ENCODE assay signal across 15 cellular contexts in genomic region chr14:65002586-65003210, GRCh38. TPM values are rescaled to one million over a fixed set of nuclear protein-coding genes. Genes with fewer than 3 reads are reported as not detected.
DNase-seq lines count a peak whose midpoint lies in the region; ATAC-seq, FAIRE-seq and TF ChIP-seq lines count a peak whose summit lies in the region.
"Had no signal": no experiment of that assay in that cellular context is flagged by ENCODE, and none has a peak within 500 bp of the region (broad histone marks: within the 10 kb centered on the region; RNA-seq: fewer than 3 reads in every experiment).

No MANE protein-coding gene starts in this region.

- no peak overlapping the region for H3K27ac ChIP-seq in CD8-positive, alpha-beta T cell (ENCODE audit: low read depth, low read length)
- H3K27ac ChIP-seq: pancreas, WERI-Rb-1 had no signal

- H3K4me1 ChIP-seq in CD8-positive, alpha-beta T cell (ENCODE audit: insufficient read depth, low read length), result no peaks in the 10 kb centered on the region
- H3K4me1 ChIP-seq in adipocyte (ENCODE audit: control insufficient read depth, insufficient read depth, low read length), result peaks cover 36% of the 10 kb centered on the region
- H3K4me1 ChIP-seq: pancreas had no signal

- H3K36me3 Mint-ChIP-seq in CD8-positive, alpha-beta T cell, result peaks cover 38% of the 10 kb centered on the region

- no peak for TF ChIP-seq POLR2A in H54 (IDR thresholded peaks at IDR 0.05; ENCODE audit: low read depth, low read length)

- ATAC-seq in CD8-positive, alpha-beta T cell, result no peak
- ATAC-seq in omental fat pad (ENCODE audit: low FRiP score) (no peak), GM18907 (IDR thresholded peaks at IDR 0.05; ENCODE audit: unreplicated experiment) (no peak)
- ATAC-seq: left ventricle myocardium superior had no signal

- peaks cover 7% of the 10 kb centered on the region for H3K4me1 Mint-ChIP-seq in CD8-positive, alpha-beta T cell (ENCODE audit: low read depth)

- peak; percentile 36 for FAIRE-seq in H54 (lab: Jason Lieb, UNC)
- FAIRE-seq: D721Med, pancreas had no signal

- H3K9ac ChIP-seq in adipocyte (ENCODE audit: low read length), result peak overlapping the region; percentile 21

- intact Hi-C loops in CD8-positive, alpha-beta T cell (cut with DNase I, micrococcal nuclease), result no loop called here

- no peaks in the 10 kb centered on the region for H3K27me3 ChIP-seq in CD8-positive, alpha-beta T cell (ENCODE audit: insufficient read depth, low read length)
- no peaks in the 10 kb centered on the region for H3K27me3 ChIP-seq in adipocyte (replicated peaks; ENCODE audit: control insufficient read depth, insufficient read depth, low read length)
- H3K27me3 ChIP-seq: pancreas had no signal

- CTCF ChIA-PET in CD8-positive, alpha-beta T cell (lab: Charles Lee), result no interaction called here

- peak overlapping the region; percentile 29 for H3K27ac Mint-ChIP-seq in CD8-positive, alpha-beta T cell

- H3K4me3 Mint-ChIP-seq in CD8-positive, alpha-beta T cell, result no peak overlapping the region
- H3K4me3 Mint-ChIP-seq: stimulated activated naive B cell treated with anti-CD40 and anti-IgM and Interleukin-4, amounts not matched to agents 10 μg/mL and 1 μg/mL and 100 μg/mL, for 72 hours had no signal

- POLR2A ChIA-PET in CD8-positive, alpha-beta T cell (lab: Charles Lee), result interaction anchor here (0.6 kb wide), 1 partner anchor 19 kb away, joined by 3 read pairs; no protein-coding TSS in a partner anchor

- no peaks in the 10 kb centered on the region for H3K9me3 Mint-ChIP-seq in CD8-positive, alpha-beta T cell
- H3K9me3 Mint-ChIP-seq: stimulated activated naive B cell treated with anti-CD40 and anti-IgM and Interleukin-4, amounts not matched to agents 10 μg/mL and 1 μg/mL and 100 μg/mL, for 72 hours had no signal

- no peaks in the 10 kb centered on the region for H3K36me3 ChIP-seq in CD8-positive, alpha-beta T cell (ENCODE audit: insufficient read depth, low read length)
- no peaks in the 10 kb centered on the region for H3K36me3 ChIP-seq in adipocyte (ENCODE audit: control insufficient read depth, insufficient read depth, low read length, severe bottlenecking)
- H3K36me3 ChIP-seq: pancreas had no signal

- no peak overlapping the region for H3K4me3 ChIP-seq in CD8-positive, alpha-beta T cell (ENCODE audit: low read depth, low read length)
- H3K4me3 ChIP-seq in adipocyte (ENCODE audit: low read length), result peak overlapping the region; percentile 21
- H3K4me3 ChIP-seq: pancreas had no signal

- no peak for DNase-seq in CD8-positive, alpha-beta T cell
- no peak for DNase-seq in H54 (ENCODE audit: insufficient read length, low spot score)
- peak; percentile 58 for DNase-seq in adipocyte (ENCODE audit: low read depth)
- DNase-seq in myocyte (ENCODE audit: low read depth), result peak; percentile 32
- DNase-seq in amygdala (lab: John Stamatoyannopoulos, UW), result no peak
- no peak for DNase-seq in omental fat pad (ENCODE audit: low spot score)
- DNase-seq in KG1 (lab: John Stamatoyannopoulos, UW), result no peak
- DNase-seq: left ventricle myocardium superior; NCI-H1092; pancreas; SHP77; stimulated activated naive B cell treated with anti-CD40 and anti-IgM and Interleukin-4, amounts not matched to agents 10 μg/mL and 1 μg/mL and 100 μg/mL, for 72 hours; WERI-Rb-1 had no signal

- no peaks in the 10 kb centered on the region for H3K9me3 ChIP-seq in CD8-positive, alpha-beta T cell (ENCODE audit: low read length)
- H3K9me3 ChIP-seq in adipocyte (ENCODE audit: control insufficient read depth, low read length), result no peaks in the 10 kb centered on the region
- H3K9me3 ChIP-seq: pancreas had no signal

- no peaks in the 10 kb centered on the region for H3K27me3 Mint-ChIP-seq in CD8-positive, alpha-beta T cell (ENCODE audit: low read depth)
- H3K27me3 Mint-ChIP-seq: stimulated activated naive B cell treated with anti-CD40 and anti-IgM and Interleukin-4, amounts not matched to agents 10 μg/mL and 1 μg/mL and 100 μg/mL, for 72 hours had no signal

- no peak for TF ChIP-seq CTCF in CD8-positive, alpha-beta T cell (IDR thresholded peaks at IDR 0.05)
- TF ChIP-seq CTCF in omental fat pad (IDR thresholded peaks at IDR 0.05), result no peak

RNA-seq across cellular contexts. Expression of gene FNTB, which starts 16.0 kb away (rescaled TPM):
- 1 to 10 TPM; 6.3 to 7.7 TPM for total RNA-seq in CD8-positive, alpha-beta T cell
- total RNA-seq in myocyte, result 11.8 and 13.9 TPM in 2 replicates
- polyA plus RNA-seq in myocyte (2012), result 16.4 TPM
- total RNA-seq in omental fat pad, result 10 to 100 TPM in 3 of 4 donors, 1 to 10 TPM in 1; 8.4 to 16.7 (median 13.7) TPM

RNA-seq across cellular contexts. Expression of gene RAB15, which starts 30.6 kb away (rescaled TPM):
- 1 to 10 TPM; 2.9 to 3.6 TPM for total RNA-seq in CD8-positive, alpha-beta T cell
- total RNA-seq in myocyte, result 93.6 and 148 TPM in 2 replicates
- polyA plus RNA-seq in myocyte (2012), result 80.4 TPM
- total RNA-seq in omental fat pad, result 1 to 10 TPM; 1.6 to 3.8 (median 2.4) TPM

Comparison
In these comparisons a context has a peak if more than half of its experiments do, and no peak if none do; other contexts are left out.
1. DNase-seq: peak in adipocyte (single experiment) and myocyte (single experiment); none in CD8-positive, alpha-beta T cell (0 of 7), H54 (single experiment), amygdala (0 of 56), omental fat pad (single experiment) and KG1 (single experiment).
2. RNA of gene RAB15, which starts 30.6 kb away (total RNA-seq): 93.6 to 148 TPM in myocyte; 2.9 to 3.6 TPM in CD8-positive, alpha-beta T cell and 1.6 to 3.8 TPM in omental fat pad; every median in the first group is over 10 times any median in the second.